ENCODE assay signal across 1 cellular context in the genomic region with DNA sequence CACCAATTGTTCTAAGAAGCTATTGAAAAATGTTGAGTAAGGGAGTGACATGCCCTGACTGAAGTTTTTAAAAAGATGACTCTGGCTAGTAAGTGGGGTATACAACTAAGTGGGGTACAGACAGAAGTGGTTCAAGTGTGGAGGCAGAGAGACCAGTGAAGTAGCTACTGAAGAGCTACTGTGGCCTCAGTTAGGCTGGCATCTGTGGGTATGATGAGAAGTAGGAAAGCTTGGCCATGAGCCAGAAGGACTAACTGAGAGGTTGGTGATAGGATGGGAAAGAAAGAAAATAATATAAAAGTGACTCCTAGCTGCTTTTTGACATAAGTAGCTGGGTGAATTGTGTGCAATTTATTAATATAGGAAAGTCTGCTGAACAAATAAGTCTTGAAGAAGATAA.
TF ChIP-seq lines count a peak whose summit lies in the region.

No MANE protein-coding gene starts in this region.

TF ChIP-seq in H1, 55 proteins besides CTCF, POLR2A, EP300 and RAD21 (continued from another document):
- TF ChIP-seq CHD7 (IDR thresholded peaks at IDR 0.05; ENCODE audit: insufficient replicate concordance, low read length) (no peak), KDM1A (IDR thresholded peaks at IDR 0.05; ENCODE audit: borderline replicate concordance, low read length) (no peak), SAP30 (IDR thresholded peaks at IDR 0.05; ENCODE audit: insufficient read depth, insufficient replicate concordance, low read length) (no peak), TCF12 (IDR thresholded peaks at IDR 0.05; ENCODE audit: low read depth, low read length) (no peak)
- TF ChIP-seq, protein P1, sequence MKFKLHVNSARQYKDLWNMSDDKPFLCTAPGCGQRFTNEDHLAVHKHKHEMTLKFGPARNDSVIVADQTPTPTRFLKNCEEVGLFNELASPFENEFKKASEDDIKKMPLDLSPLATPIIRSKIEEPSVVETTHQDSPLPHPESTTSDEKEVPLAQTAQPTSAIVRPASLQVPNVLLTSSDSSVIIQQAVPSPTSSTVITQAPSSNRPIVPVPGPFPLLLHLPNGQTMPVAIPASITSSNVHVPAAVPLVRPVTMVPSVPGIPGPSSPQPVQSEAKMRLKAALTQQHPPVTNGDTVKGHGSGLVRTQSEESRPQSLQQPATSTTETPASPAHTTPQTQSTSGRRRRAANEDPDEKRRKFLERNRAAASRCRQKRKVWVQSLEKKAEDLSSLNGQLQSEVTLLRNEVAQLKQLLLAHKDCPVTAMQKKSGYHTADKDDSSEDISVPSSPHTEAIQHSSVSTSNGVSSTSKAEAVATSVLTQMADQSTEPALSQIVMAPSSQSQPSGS (IDR thresholded peaks at IDR 0.05; ENCODE audit: low read length) = no peak
TF ChIP-seq in H1: peak in this region for 0.
